Comparison of ENCODE assay signal across 1 cellular context in the genomic region with DNA sequence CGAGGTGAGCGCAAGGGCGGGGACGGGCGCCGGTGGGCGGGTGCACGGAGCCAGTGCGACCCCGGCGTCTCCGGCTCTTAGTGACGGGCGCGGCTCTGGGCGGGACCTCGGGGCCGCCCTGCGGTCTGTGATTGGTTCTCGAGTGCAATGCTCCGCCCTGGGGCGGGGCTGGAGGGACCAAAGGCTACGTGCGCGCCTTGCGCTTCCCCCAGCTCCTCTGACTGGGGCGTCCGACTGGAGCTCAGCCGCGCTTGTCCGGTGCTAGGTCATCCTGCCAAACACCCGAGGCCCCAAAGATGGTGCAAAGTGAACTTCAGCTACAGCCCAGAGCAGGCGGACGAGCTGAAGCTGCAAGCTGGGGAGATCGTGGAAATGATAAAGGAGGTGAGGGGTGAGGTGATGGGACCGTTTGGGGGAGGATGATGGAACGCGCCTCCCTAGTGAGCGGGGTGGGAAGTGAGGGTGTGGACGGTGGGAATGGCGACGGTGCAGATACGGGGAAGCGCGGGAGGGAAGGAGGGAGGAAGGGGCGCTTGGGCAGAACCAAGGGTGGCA.
TF ChIP-seq lines count a peak whose summit lies in the region.

No MANE protein-coding gene starts in this region.

TF ChIP-seq in HepG2, 621 proteins besides CTCF, POLR2A, EP300 and RAD21 (continued from another document and continues in another):
- TF ChIP-seq, protein P1, sequence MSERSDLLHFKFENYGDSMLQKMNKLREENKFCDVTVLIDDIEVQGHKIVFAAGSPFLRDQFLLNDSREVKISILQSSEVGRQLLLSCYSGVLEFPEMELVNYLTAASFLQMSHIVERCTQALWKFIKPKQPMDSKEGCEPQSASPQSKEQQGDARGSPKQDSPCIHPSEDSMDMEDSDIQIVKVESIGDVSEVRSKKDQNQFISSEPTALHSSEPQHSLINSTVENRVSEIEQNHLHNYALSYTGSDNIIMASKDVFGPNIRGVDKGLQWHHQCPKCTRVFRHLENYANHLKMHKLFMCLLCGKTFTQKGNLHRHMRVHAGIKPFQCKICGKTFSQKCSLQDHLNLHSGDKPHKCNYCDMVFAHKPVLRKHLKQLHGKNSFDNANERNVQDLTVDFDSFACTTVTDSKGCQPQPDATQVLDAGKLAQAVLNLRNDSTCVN (CRISPR knock-in tag; IDR thresholded peaks at IDR 0.05; ENCODE audit: borderline replicate concordance) = no peak
- no peak; the same call in 1 of the 2 replicates for TF ChIP-seq ZNF782 (CRISPR knock-in tag; IDR thresholded peaks at IDR 0.05; ENCODE audit: borderline replicate concordance)
- TF ChIP-seq ZNF362 (CRISPR knock-in tag; IDR thresholded peaks at IDR 0.05; ENCODE audit: borderline replicate concordance) = no peak
- no peak for TF ChIP-seq ZNF282 (IDR thresholded peaks at IDR 0.05; ENCODE audit: partially characterized antibody)
- 0 out of 2 replicates have a peak, but pooled peaks have one; percentile 35 for TF ChIP-seq HMG20B (CRISPR knock-in tag; conservative IDR thresholded peaks at IDR 0.05)
- no peak for TF ChIP-seq ZNF550 (CRISPR knock-in tag; IDR thresholded peaks at IDR 0.05; ENCODE audit: borderline replicate concordance)
- TF ChIP-seq ZNF260 (CRISPR knock-in tag; IDR thresholded peaks at IDR 0.05; ENCODE audit: borderline replicate concordance, low read depth) = no peak
- TF ChIP-seq ZNF30 (CRISPR knock-in tag; IDR thresholded peaks at IDR 0.05) = no peak
- TF ChIP-seq, protein P2, sequence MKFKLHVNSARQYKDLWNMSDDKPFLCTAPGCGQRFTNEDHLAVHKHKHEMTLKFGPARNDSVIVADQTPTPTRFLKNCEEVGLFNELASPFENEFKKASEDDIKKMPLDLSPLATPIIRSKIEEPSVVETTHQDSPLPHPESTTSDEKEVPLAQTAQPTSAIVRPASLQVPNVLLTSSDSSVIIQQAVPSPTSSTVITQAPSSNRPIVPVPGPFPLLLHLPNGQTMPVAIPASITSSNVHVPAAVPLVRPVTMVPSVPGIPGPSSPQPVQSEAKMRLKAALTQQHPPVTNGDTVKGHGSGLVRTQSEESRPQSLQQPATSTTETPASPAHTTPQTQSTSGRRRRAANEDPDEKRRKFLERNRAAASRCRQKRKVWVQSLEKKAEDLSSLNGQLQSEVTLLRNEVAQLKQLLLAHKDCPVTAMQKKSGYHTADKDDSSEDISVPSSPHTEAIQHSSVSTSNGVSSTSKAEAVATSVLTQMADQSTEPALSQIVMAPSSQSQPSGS (CRISPR knock-in tag; IDR thresholded peaks at IDR 0.05) = no peak; the same call in 1 of the 2 replicates
- TF ChIP-seq MTF1 (CRISPR knock-in tag; IDR thresholded peaks at IDR 0.05) = no peak
- TF ChIP-seq, protein P3, sequence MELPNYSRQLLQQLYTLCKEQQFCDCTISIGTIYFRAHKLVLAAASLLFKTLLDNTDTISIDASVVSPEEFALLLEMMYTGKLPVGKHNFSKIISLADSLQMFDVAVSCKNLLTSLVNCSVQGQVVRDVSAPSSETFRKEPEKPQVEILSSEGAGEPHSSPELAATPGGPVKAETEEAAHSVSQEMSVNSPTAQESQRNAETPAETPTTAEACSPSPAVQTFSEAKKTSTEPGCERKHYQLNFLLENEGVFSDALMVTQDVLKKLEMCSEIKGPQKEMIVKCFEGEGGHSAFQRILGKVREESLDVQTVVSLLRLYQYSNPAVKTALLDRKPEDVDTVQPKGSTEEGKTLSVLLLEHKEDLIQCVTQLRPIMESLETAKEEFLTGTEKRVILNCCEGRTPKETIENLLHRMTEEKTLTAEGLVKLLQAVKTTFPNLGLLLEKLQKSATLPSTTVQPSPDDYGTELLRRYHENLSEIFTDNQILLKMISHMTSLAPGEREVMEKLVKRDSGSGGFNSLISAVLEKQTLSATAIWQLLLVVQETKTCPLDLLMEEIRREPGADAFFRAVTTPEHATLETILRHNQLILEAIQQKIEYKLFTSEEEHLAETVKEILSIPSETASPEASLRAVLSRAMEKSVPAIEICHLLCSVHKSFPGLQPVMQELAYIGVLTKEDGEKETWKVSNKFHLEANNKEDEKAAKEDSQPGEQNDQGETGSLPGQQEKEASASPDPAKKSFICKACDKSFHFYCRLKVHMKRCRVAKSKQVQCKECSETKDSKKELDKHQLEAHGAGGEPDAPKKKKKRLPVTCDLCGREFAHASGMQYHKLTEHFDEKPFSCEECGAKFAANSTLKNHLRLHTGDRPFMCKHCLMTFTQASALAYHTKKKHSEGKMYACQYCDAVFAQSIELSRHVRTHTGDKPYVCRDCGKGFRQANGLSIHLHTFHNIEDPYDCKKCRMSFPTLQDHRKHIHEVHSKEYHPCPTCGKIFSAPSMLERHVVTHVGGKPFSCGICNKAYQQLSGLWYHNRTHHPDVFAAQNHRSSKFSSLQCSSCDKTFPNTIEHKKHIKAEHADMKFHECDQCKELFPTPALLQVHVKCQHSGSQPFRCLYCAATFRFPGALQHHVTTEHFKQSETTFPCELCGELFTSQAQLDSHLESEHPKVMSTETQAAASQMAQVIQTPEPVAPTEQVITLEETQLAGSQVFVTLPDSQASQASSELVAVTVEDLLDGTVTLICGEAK (IDR thresholded peaks at IDR 0.05) = no peak
- TF ChIP-seq, protein P3 (CRISPR knock-in tag; IDR thresholded peaks at IDR 0.05) = no peak; the same call in 1 of the 2 replicates
- no peak for TF ChIP-seq ZC3H4 (CRISPR knock-in tag; IDR thresholded peaks at IDR 0.05; ENCODE audit: borderline replicate concordance)
- TF ChIP-seq MAF1 (CRISPR knock-in tag; IDR thresholded peaks at IDR 0.05; ENCODE audit: borderline replicate concordance) = no peak
- TF ChIP-seq ZNF816 (CRISPR knock-in tag; IDR thresholded peaks at IDR 0.05; ENCODE audit: borderline replicate concordance) = no peak
- TF ChIP-seq, protein P4, sequence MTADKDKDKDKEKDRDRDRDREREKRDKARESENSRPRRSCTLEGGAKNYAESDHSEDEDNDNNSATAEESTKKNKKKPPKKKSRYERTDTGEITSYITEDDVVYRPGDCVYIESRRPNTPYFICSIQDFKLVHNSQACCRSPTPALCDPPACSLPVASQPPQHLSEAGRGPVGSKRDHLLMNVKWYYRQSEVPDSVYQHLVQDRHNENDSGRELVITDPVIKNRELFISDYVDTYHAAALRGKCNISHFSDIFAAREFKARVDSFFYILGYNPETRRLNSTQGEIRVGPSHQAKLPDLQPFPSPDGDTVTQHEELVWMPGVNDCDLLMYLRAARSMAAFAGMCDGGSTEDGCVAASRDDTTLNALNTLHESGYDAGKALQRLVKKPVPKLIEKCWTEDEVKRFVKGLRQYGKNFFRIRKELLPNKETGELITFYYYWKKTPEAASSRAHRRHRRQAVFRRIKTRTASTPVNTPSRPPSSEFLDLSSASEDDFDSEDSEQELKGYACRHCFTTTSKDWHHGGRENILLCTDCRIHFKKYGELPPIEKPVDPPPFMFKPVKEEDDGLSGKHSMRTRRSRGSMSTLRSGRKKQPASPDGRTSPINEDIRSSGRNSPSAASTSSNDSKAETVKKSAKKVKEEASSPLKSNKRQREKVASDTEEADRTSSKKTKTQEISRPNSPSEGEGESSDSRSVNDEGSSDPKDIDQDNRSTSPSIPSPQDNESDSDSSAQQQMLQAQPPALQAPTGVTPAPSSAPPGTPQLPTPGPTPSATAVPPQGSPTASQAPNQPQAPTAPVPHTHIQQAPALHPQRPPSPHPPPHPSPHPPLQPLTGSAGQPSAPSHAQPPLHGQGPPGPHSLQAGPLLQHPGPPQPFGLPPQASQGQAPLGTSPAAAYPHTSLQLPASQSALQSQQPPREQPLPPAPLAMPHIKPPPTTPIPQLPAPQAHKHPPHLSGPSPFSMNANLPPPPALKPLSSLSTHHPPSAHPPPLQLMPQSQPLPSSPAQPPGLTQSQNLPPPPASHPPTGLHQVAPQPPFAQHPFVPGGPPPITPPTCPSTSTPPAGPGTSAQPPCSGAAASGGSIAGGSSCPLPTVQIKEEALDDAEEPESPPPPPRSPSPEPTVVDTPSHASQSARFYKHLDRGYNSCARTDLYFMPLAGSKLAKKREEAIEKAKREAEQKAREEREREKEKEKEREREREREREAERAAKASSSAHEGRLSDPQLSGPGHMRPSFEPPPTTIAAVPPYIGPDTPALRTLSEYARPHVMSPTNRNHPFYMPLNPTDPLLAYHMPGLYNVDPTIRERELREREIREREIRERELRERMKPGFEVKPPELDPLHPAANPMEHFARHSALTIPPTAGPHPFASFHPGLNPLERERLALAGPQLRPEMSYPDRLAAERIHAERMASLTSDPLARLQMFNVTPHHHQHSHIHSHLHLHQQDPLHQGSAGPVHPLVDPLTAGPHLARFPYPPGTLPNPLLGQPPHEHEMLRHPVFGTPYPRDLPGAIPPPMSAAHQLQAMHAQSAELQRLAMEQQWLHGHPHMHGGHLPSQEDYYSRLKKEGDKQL (CRISPR knock-in tag; IDR thresholded peaks at IDR 0.05; ENCODE audit: low read depth) = no peak
- no peak for TF ChIP-seq NBN (conservative IDR thresholded peaks at IDR 0.05)
- no peak for TF ChIP-seq SNAPC2 (CRISPR knock-in tag; IDR thresholded peaks at IDR 0.05)
- TF ChIP-seq TCF12 (IDR thresholded peaks at IDR 0.05) = no peak
- no peak for TF ChIP-seq TCF12 (CRISPR knock-in tag; IDR thresholded peaks at IDR 0.05)
- TF ChIP-seq NR2F6 (IDR thresholded peaks at IDR 0.05) = no peak
- no peak for TF ChIP-seq NR2F6 (CRISPR knock-in tag; IDR thresholded peaks at IDR 0.05)
- TF ChIP-seq HOXA9 (CRISPR knock-in tag; IDR thresholded peaks at IDR 0.05; ENCODE audit: borderline replicate concordance) = no peak
- peak; percentile 78; the same call in 1 of the 2 replicates for TF ChIP-seq ZNF788 (CRISPR knock-in tag; IDR thresholded peaks at IDR 0.05; ENCODE audit: borderline replicate concordance)
- no peak for TF ChIP-seq PRDM4 (CRISPR knock-in tag; IDR thresholded peaks at IDR 0.05; ENCODE audit: borderline replicate concordance)
- no peak for TF ChIP-seq MZF1 (CRISPR knock-in tag; IDR thresholded peaks at IDR 0.05; ENCODE audit: borderline replicate concordance)
- no peak for TF ChIP-seq ZSCAN22 (CRISPR knock-in tag; IDR thresholded peaks at IDR 0.05)
- no peak for TF ChIP-seq THYN1 (CRISPR knock-in tag; IDR thresholded peaks at IDR 0.05; ENCODE audit: borderline replicate concordance, low read depth)
- peak; percentile 44 for TF ChIP-seq CREB1 (IDR thresholded peaks at IDR 0.05)
- no peak for TF ChIP-seq CREB1 (CRISPR knock-in tag; IDR thresholded peaks at IDR 0.05)
- TF ChIP-seq ZNF710 (CRISPR knock-in tag; IDR thresholded peaks at IDR 0.05; ENCODE audit: borderline replicate concordance) = no peak
